In the genomic region with DNA sequence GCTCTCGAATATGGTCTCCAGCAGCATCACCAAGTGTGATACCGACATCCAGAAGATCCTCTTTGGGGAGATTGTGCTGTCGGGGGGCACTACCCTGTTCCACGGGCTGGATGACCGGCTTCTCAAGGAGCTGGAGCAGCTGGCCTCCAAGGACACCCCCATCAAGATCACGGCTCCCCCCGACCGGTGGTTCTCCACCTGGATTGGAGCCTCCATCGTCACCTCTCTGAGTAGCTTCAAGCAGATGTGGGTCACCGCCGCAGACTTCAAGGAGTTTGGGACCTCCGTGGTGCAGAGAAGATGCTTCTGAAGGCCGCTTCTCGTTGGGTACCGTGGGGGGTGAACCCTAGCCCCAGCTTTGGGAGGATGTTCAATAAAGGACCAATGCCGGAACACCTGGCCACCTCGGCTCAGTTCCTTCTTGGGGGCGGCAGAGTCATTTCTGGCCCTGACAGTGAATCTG, we compare ENCODE assay signal across 28 cellular contexts. TPM values are rescaled to one million over a fixed set of nuclear protein-coding genes. Genes with fewer than 3 reads are reported as not detected.
"Had no signal": no experiment of that assay in that cellular context is flagged by ENCODE, and none has a peak within 500 bp of the region (broad histone marks: within the 10 kb centered on the region; RNA-seq: fewer than 3 reads in every experiment).

No MANE protein-coding gene starts in this region.

- DNase-seq: cerebellar nuclear complex; colonic mucosa; dermis blood vessel endothelial cell; esophagus squamous epithelium; foreskin fibroblast; glutamatergic neuron; left cardiac atrium; mesendoderm; naive B cell; retina; small intestine; stimulated activated CD4-positive, alpha-beta T cell treated with anti-CD3 and anti-CD28 coated beads, Interleukin-4, amount 100 ng/mL, for 1 hour; stimulated activated CD8-positive, alpha-beta memory T cell treated with anti-CD3 and anti-CD28 coated beads, Interleukin-4, amount 100 ng/mL, for 48 hours; stimulated activated naive CD8-positive, alpha-beta T cell treated with anti-CD3 and anti-CD28 coated beads, Interleukin-15, Interleukin-2, amounts not matched to agents 100 U/mL and 50 U/mL, for 24 hours had no signal

- H3K4me3 ChIP-seq: cardiac muscle cell, colonic mucosa, esophagus squamous epithelium, gastroesophageal sphincter, hepatocyte, pancreas, prostate gland, tibial artery had no signal

- H3K4me1 ChIP-seq: colonic mucosa, esophagus squamous epithelium, gastroesophageal sphincter, pancreas, prostate gland, tibial artery had no signal

- H3K4me2 ChIP-seq: hepatocyte had no signal

- H3K9me3 ChIP-seq: colonic mucosa, esophagus squamous epithelium, gastroesophageal sphincter, pancreas, prostate gland, tibial artery had no signal

- H3K27ac ChIP-seq: cardiac muscle cell, colonic mucosa, esophagus squamous epithelium, gastroesophageal sphincter, hepatocyte, pancreas, prostate gland, tibial artery had no signal

- ATAC-seq: gastroesophageal sphincter; left cardiac atrium; left ventricle myocardium superior; pancreas; stimulated activated effector memory CD8-positive, alpha-beta T cell treated with anti-CD3 and anti-CD28 coated beads, Interleukin-12 subunit alpha, Interleukin-12 subunit beta, amount 100 ng/mL, for 72 hours; stimulated activated naive CD8-positive, alpha-beta T cell treated with anti-CD3 and anti-CD28 coated beads, Interleukin-15, Interleukin-2, amounts not matched to agents 100 U/mL and 50 U/mL, for 24 hours had no signal

- H3K79me2 ChIP-seq: hepatocyte had no signal

- H3K27me3 ChIP-seq: cardiac muscle cell, colonic mucosa, hepatocyte, pancreas had no signal

- H2AFZ ChIP-seq: hepatocyte had no signal

- H3K36me3 ChIP-seq: cardiac muscle cell, colonic mucosa, esophagus squamous epithelium, gastroesophageal sphincter, pancreas, prostate gland, tibial artery had no signal

RNA-seq across cellular contexts. Expression of a gene that starts 1.3 kb away (rescaled TPM):
- total RNA-seq: cardiac muscle cell, colonic mucosa, dermis blood vessel endothelial cell, epithelial cell of proximal tubule, esophagus squamous epithelium, gastroesophageal sphincter, hepatocyte, kidney, left cardiac atrium, left ventricle myocardium superior, lung microvascular endothelial cell, pancreas, temporal lobe, ureter had no signal
- polyA plus RNA-seq: cardiac muscle cell, hepatocyte, neural cell, pancreas, small intestine had no signal

RNA-seq across cellular contexts. Expression of a gene that starts 46.5 kb away (rescaled TPM):
- total RNA-seq: dermis blood vessel endothelial cell, lung microvascular endothelial cell had no signal
